8 cellular contexts compared by ENCODE assay signal in the genomic region with DNA sequence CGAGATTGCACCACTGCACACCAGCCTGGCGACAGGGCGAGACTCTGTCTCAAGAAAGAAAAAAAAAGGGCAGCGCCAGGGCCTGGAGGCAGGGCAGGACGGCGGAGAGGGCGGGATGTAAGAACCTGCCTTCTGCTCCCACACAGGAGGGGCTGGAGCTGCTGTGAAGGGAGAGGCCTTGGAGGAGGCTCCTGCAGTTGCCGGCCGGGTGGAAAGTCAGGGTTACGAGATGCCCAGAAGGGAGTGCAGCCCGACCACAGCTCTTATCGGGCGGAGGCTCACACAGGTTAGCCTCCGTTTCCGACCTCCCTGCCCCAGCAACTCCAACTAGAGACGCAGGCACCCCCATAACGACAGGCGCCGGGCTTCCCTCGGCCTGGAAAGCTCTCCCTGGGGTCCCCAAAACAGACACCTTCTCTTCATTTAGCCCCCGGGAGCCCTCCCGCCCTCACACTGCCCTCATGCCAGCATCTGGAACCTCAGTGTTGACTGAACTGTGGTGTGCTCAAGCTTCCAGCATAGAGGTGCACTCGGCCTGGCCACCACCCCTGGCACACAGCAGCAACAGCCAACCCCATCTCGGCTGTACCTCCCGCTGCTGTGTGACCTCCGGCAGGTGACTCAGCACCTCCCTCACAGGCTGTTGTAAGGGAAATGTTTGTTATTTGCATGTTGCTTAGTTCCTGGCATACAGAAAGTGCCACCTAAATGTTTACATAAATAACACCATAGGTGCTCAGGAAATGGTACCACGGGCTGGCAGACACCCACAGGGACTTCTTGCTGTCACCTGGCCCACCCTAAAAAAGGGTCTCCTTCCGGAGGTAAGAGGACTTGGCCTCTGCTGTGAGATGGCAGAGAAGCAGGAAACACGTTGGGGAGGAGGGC. TPM values are rescaled to one million over a fixed set of nuclear protein-coding genes. Genes with fewer than 3 reads are reported as not detected.
DNase-seq lines count a peak whose midpoint lies in the region; ATAC-seq and TF ChIP-seq lines count a peak whose summit lies in the region.

No MANE protein-coding gene starts in this region.

- intact Hi-C loops in breast epithelium (cut with DNase I; ENCODE audit: low total_unique reads) (no loop called here), lower leg skin (cut with DNase I; ENCODE audit: low total_unique reads) (no loop called here), upper lobe of right lung (cut with DNase I) (no loop called here)

- ATAC-seq in upper lobe of right lung, result peak; percentile 68

- peak overlapping the region; percentile 93 to 95 for H3K27ac ChIP-seq in breast epithelium
- peak overlapping the region; percentile 6 for H3K27ac ChIP-seq in upper lobe of right lung

- H3K4me1 ChIP-seq in breast epithelium (peaks cover 0 to 29% of the 10 kb centered on the region in 2 donors), upper lobe of right lung (peaks cover 19% of the 10 kb centered on the region)

- POLR2A ChIA-PET in HEK293T (lab: Yijun Ruan, JAX), result no interaction called here

- CTCF ChIA-PET in HEK293T (lab: Yijun Ruan, JAX), result no interaction called here

- TF ChIP-seq POLR2A in breast epithelium (IDR thresholded peaks at IDR 0.05), result no peak
- TF ChIP-seq POLR2A in lower leg skin (IDR thresholded peaks at IDR 0.05), result no peak

- H3K9me3 ChIP-seq in breast epithelium, result no peaks in the 10 kb centered on the region
- no peaks in the 10 kb centered on the region for H3K9me3 ChIP-seq in upper lobe of right lung

- WGBS in lower leg skin, 2 donors, result 26 to 31% methylated on average over 28 to 29 of the region's 29 CpGs

- H3K4me3 ChIP-seq in breast epithelium (peak overlapping the region in 2 of 3 donors; percentile 74 to 86), lower leg skin (ENCODE audit: low read depth, poor library complexity, severe bottlenecking) (no peak overlapping the region), upper lobe of right lung (peak overlapping the region; percentile 36)

- DNase-seq in NCI-H1436 (lab: John Stamatoyannopoulos, UW) (peak; percentile 51), NCI-H1436 treated with DMSO at 0.1 percent for 48 hours (lab: John Stamatoyannopoulos, UW) (no peak), RPMI8226 (peak; percentile 56), breast epithelium (ENCODE audit: low spot score in 2 of 2) (peak; percentile 86), lower leg skin (ENCODE audit: low spot score in 2 of 2) (peak; percentile 58 to 91), upper lobe of right lung (peak; percentile 72), HEK293T (ENCODE audit: extremely low spot score) (no peak), UCSD-AML1 (lab: John Stamatoyannopoulos, UW; ENCODE audit: unreplicated experiment) (no peak)

- H3K36me3 ChIP-seq in breast epithelium (no peaks in the 10 kb centered on the region), upper lobe of right lung (no peaks in the 10 kb centered on the region)

- TF ChIP-seq CTCF in breast epithelium (IDR thresholded peaks at IDR 0.05), result no peak
- no peak for TF ChIP-seq CTCF in lower leg skin (IDR thresholded peaks at IDR 0.05)
- TF ChIP-seq CTCF in upper lobe of right lung (IDR thresholded peaks at IDR 0.05), result no peak

- peaks cover 0 to 11% of the 10 kb centered on the region in 2 donors for H3K27me3 ChIP-seq in breast epithelium
- peaks cover 44% of the 10 kb centered on the region for H3K27me3 ChIP-seq in upper lobe of right lung

TF ChIP-seq in HEK293T, 16 proteins besides CTCF, POLR2A, EP300 and RAD21:
- TF ChIP-seq, protein P1, sequence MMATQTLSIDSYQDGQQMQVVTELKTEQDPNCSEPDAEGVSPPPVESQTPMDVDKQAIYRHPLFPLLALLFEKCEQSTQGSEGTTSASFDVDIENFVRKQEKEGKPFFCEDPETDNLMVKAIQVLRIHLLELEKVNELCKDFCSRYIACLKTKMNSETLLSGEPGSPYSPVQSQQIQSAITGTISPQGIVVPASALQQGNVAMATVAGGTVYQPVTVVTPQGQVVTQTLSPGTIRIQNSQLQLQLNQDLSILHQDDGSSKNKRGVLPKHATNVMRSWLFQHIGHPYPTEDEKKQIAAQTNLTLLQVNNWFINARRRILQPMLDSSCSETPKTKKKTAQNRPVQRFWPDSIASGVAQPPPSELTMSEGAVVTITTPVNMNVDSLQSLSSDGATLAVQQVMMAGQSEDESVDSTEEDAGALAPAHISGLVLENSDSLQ (IDR thresholded peaks at IDR 0.05), result no peak
- TF ChIP-seq SUZ12 (IDR thresholded peaks at IDR 0.05) (no peak), CTBP1 (IDR thresholded peaks at IDR 0.05; ENCODE audit: borderline replicate concordance) (no peak), LEF1 (IDR thresholded peaks at IDR 0.05; ENCODE audit: borderline replicate concordance) (no peak), TARDBP (IDR thresholded peaks at IDR 0.05) (no peak), HDGF (IDR thresholded peaks at IDR 0.05; ENCODE audit: borderline replicate concordance) (no peak), FOXM1 (IDR thresholded peaks at IDR 0.05; ENCODE audit: borderline replicate concordance) (no peak), BHLHE40 (IDR thresholded peaks at IDR 0.05; ENCODE audit: borderline replicate concordance) (no peak), ELF4 (IDR thresholded peaks at IDR 0.05) (no peak), ZNF384 (IDR thresholded peaks at IDR 0.05) (no peak), FOXA1 (IDR thresholded peaks at IDR 0.05) (no peak), NFRKB (IDR thresholded peaks at IDR 0.05) (no peak), SP1 (IDR thresholded peaks at IDR 0.05) (no peak), L3MBTL2 (conservative IDR thresholded peaks at IDR 0.05) (no peak), ARNT (IDR thresholded peaks at IDR 0.05) (no peak), FOXK2 (IDR thresholded peaks at IDR 0.05) (no peak)

RNA-seq across cellular contexts. Expression of a gene that starts 1.3 kb away (rescaled TPM):
- total RNA-seq in breast epithelium, result 100 to 1,000 TPM in 2 of 3 donors, under 1 TPM in 1; 0.48 to 166 (median 120) TPM
- 100 to 1,000 TPM in 2 of 4 donors, 10 to 100 TPM in 2; 68.2 to 134 (median 102) TPM for total RNA-seq in lower leg skin
- 5.7 TPM for total RNA-seq in upper lobe of right lung

RNA-seq across cellular contexts. Expression of a gene that starts 54.7 kb away (rescaled TPM):
- total RNA-seq in breast epithelium (10 to 100 TPM in 2 of 3 donors, 1 to 10 TPM in 1; 5.4 to 17.0 (median 12.8) TPM), lower leg skin (10 to 100 TPM; 24.6 to 76.3 (median 51.8) TPM), upper lobe of right lung (43.1 TPM)

Comparison
In these comparisons a context has a peak if more than half of its experiments do, and no peak if none do; other contexts are left out.
1. DNase-seq: peak in NCI-H1436 (single experiment), RPMI8226 (single experiment), breast epithelium (2 of 2), lower leg skin (2 of 2) and upper lobe of right lung (single experiment); none in NCI-H1436 treated with DMSO at 0.1 percent for 48 hours (single experiment), HEK293T (single experiment) and UCSD-AML1 (single experiment).